1 cellular context compared by ENCODE assay signal in the genomic region with DNA sequence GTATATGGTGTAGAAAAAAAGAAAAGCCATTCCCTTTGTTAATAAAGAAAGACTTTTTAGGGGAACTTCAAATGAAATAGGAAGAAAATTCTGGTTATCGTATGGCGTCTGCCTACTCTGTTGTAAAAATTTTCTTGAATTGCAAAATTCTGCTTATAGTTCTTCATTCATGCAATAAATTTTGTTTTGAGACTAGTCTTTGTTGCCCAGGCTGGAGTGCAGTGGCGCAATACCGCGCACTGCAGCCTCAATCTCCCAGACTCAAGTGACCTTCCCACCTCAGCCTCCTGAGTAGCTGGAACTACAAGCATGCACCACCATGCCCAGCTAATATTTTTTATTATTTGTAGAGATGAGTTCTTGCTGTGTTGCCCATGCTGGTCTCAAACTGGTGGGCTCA.
A peak's percentile ranks its signal among the peaks of the same experiment; 100 is the strongest.
TF ChIP-seq lines count a peak whose summit lies in the region.

No MANE protein-coding gene starts in this region.

TF ChIP-seq in HepG2, 621 proteins besides CTCF, POLR2A, EP300 and RAD21:
- no peak for TF ChIP-seq SUZ12 (IDR thresholded peaks at IDR 0.05; ENCODE audit: low read depth, low read length)
- TF ChIP-seq, protein P1, sequence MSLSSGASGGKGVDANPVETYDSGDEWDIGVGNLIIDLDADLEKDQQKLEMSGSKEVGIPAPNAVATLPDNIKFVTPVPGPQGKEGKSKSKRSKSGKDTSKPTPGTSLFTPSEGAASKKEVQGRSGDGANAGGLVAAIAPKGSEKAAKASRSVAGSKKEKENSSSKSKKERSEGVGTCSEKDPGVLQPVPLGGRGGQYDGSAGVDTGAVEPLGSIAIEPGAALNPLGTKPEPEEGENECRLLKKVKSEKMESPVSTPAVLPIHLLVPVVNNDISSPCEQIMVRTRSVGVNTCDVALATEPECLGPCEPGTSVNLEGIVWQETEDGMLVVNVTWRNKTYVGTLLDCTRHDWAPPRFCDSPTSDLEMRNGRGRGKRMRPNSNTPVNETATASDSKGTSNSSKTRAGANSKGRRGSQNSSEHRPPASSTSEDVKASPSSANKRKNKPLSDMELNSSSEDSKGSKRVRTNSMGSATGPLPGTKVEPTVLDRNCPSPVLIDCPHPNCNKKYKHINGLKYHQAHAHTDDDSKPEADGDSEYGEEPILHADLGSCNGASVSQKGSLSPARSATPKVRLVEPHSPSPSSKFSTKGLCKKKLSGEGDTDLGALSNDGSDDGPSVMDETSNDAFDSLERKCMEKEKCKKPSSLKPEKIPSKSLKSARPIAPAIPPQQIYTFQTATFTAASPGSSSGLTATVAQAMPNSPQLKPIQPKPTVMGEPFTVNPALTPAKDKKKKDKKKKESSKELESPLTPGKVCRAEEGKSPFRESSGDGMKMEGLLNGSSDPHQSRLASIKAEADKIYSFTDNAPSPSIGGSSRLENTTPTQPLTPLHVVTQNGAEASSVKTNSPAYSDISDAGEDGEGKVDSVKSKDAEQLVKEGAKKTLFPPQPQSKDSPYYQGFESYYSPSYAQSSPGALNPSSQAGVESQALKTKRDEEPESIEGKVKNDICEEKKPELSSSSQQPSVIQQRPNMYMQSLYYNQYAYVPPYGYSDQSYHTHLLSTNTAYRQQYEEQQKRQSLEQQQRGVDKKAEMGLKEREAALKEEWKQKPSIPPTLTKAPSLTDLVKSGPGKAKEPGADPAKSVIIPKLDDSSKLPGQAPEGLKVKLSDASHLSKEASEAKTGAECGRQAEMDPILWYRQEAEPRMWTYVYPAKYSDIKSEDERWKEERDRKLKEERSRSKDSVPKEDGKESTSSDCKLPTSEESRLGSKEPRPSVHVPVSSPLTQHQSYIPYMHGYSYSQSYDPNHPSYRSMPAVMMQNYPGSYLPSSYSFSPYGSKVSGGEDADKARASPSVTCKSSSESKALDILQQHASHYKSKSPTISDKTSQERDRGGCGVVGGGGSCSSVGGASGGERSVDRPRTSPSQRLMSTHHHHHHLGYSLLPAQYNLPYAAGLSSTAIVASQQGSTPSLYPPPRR (CRISPR knock-in tag; IDR thresholded peaks at IDR 0.05; ENCODE audit: borderline replicate concordance), result no peak
- TF ChIP-seq PHF5A (CRISPR knock-in tag; IDR thresholded peaks at IDR 0.05; ENCODE audit: low read depth, unreplicated experiment), result no peak
- TF ChIP-seq ZNF331 (CRISPR knock-in tag; IDR thresholded peaks at IDR 0.05), result no peak
- TF ChIP-seq, protein P2, sequence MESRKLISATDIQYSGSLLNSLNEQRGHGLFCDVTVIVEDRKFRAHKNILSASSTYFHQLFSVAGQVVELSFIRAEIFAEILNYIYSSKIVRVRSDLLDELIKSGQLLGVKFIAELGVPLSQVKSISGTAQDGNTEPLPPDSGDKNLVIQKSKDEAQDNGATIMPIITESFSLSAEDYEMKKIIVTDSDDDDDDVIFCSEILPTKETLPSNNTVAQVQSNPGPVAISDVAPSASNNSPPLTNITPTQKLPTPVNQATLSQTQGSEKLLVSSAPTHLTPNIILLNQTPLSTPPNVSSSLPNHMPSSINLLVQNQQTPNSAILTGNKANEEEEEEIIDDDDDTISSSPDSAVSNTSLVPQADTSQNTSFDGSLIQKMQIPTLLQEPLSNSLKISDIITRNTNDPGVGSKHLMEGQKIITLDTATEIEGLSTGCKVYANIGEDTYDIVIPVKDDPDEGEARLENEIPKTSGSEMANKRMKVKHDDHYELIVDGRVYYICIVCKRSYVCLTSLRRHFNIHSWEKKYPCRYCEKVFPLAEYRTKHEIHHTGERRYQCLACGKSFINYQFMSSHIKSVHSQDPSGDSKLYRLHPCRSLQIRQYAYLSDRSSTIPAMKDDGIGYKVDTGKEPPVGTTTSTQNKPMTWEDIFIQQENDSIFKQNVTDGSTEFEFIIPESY (CRISPR knock-in tag; IDR thresholded peaks at IDR 0.05), result 0 out of 2 replicates have a peak, but pooled peaks have one; percentile 28
- TF ChIP-seq TAF1 (CRISPR knock-in tag; IDR thresholded peaks at IDR 0.05), result no peak
- no peak for TF ChIP-seq MED13 (CRISPR knock-in tag; IDR thresholded peaks at IDR 0.05)
- TF ChIP-seq, protein P3, sequence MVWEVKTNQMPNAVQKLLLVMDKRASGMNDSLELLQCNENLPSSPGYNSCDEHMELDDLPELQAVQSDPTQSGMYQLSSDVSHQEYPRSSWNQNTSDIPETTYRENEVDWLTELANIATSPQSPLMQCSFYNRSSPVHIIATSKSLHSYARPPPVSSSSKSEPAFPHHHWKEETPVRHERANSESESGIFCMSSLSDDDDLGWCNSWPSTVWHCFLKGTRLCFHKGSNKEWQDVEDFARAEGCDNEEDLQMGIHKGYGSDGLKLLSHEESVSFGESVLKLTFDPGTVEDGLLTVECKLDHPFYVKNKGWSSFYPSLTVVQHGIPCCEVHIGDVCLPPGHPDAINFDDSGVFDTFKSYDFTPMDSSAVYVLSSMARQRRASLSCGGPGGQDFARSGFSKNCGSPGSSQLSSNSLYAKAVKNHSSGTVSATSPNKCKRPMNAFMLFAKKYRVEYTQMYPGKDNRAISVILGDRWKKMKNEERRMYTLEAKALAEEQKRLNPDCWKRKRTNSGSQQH (CRISPR knock-in tag; IDR thresholded peaks at IDR 0.05; ENCODE audit: low read depth), result no peak
